8 cellular contexts compared by ENCODE assay signal in the genomic region with DNA sequence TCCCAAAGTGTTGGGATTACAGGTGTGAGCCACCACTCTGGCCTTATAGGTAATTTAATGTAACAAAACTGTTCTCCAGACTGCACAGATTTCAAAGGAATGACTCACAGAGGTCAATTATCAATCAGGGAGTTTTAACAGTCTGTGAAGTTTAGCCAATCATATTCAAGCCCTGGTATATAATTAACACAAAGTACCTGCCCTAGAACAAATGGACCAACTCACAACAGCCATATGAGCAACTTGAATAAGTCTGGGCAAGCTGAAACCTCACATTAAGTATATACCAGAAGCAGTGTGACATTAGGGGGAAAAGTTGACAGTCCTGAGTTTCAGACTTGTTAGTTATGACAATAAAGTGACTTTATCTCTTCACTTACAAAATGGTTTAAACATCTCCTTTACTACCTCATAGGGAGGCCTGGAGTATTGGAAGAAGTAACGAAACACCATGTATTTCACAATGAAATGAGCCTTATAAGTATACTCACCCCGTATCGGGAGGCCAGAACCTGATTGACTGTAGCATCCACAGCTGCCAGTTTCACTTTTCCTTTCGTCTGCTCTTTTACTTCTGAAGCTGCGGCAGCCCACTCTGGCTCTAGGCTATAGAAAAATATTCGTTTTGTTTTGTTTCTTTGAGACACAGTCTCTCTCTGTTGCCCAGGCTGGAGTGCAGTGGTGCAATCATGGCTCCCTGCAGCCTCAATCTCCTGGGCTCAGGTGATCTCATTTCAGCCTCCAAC. TPM values are rescaled to one million over a fixed set of nuclear protein-coding genes. Genes with fewer than 3 reads are reported as not detected.
DNase-seq lines count a peak whose midpoint lies in the region; ATAC-seq and TF ChIP-seq lines count a peak whose summit lies in the region.

No MANE protein-coding gene starts in this region.

- H3K27me3 Mint-ChIP-seq in MCF 10A (ENCODE audit: insufficient read depth, unreplicated experiment), result no peaks in the 10 kb centered on the region

- no peak for TF ChIP-seq POLR2A in suprapubic skin (IDR thresholded peaks at IDR 0.05)

- H3K36me3 Mint-ChIP-seq in MCF 10A (ENCODE audit: insufficient read depth, unreplicated experiment), result peaks cover 89% of the 10 kb centered on the region

- DNase-seq in left lung, result no peak
- no peak for DNase-seq in suprapubic skin (ENCODE audit: low spot score in 2 of 2)
- DNase-seq in MCF 10A (ENCODE audit: unreplicated experiment), result no peak
- DNase-seq in KBM-7, result no peak

- no peak overlapping the region for H3K27ac Mint-ChIP-seq in MCF 10A (ENCODE audit: low read depth, unreplicated experiment)

- WGBS in suprapubic skin, result 80% methylated on average over 6 of the region's 6 CpGs

- H3K36me3 ChIP-seq in left lung, result peaks cover 0 to 100% of the 10 kb centered on the region in 2 donors
- H3K36me3 ChIP-seq in suprapubic skin, result peaks cover 93% of the 10 kb centered on the region

- in situ Hi-C loops in KBM-7 (cut with MboI; ENCODE audit: low pct_unique_long_range_greater_than_20kb, low sequenced_read_pairs), result no loop called here

- intact Hi-C loops in left lung (cut with DNase I) (no loop called here), MCF 10A (cut with micrococcal nuclease) (no loop called here)

- H3K27ac ChIP-seq in left lung, result no peak overlapping the region
- H3K27ac ChIP-seq in suprapubic skin, result no peak overlapping the region

- H3K4me1 ChIP-seq in left lung (peaks cover 0 to 2% of the 10 kb centered on the region in 2 donors), suprapubic skin (no peaks in the 10 kb centered on the region)

- H3K4me3 Mint-ChIP-seq in MCF 10A (ENCODE audit: unreplicated experiment), result no peak overlapping the region

- POLR2A ChIA-PET in MCF 10A (lab: Yijun Ruan, JAX), result no interaction called here

- H3K9me3 ChIP-seq in left lung (no peaks in the 10 kb centered on the region), suprapubic skin (no peaks in the 10 kb centered on the region)

- no peaks in the 10 kb centered on the region for H3K4me1 Mint-ChIP-seq in MCF 10A (ENCODE audit: insufficient read depth, unreplicated experiment)

- H3K27me3 ChIP-seq in left lung, result no peaks in the 10 kb centered on the region
- no peaks in the 10 kb centered on the region for H3K27me3 ChIP-seq in suprapubic skin

- ATAC-seq in GM18517 (IDR thresholded peaks at IDR 0.05; ENCODE audit: unreplicated experiment) (peak; percentile 94), GM21423 (IDR thresholded peaks at IDR 0.05; ENCODE audit: unreplicated experiment) (peak; percentile 78), HG03460 (IDR thresholded peaks at IDR 0.05; ENCODE audit: unreplicated experiment) (peak; percentile 85), left lung (peak; percentile 5), esophagus mucosa (no peak)

- BruUV-seq in MCF 10A (replicated peaks; lab: Mats Ljungman, UMichigan), result no TSS peak

- no peak for TF ChIP-seq EP300 in suprapubic skin (IDR thresholded peaks at IDR 0.05)

- CTCF ChIA-PET in MCF 10A (lab: Yijun Ruan, JAX), result interaction anchor here (1.7 kb wide), 1 partner anchor 334 kb away, joined by 3 read pairs; no protein-coding TSS in a partner anchor

- H3K4me3 ChIP-seq in left lung, result no peak overlapping the region
- no peak overlapping the region for H3K4me3 ChIP-seq in suprapubic skin

- no peak for TF ChIP-seq CTCF in left lung (IDR thresholded peaks at IDR 0.05)
- no peak for TF ChIP-seq CTCF in suprapubic skin (IDR thresholded peaks at IDR 0.05)
- no peak for TF ChIP-seq CTCF in MCF 10A (IDR thresholded peaks at IDR 0.05; ENCODE audit: unreplicated experiment)

- no peaks in the 10 kb centered on the region for H3K9me3 Mint-ChIP-seq in MCF 10A (ENCODE audit: unreplicated experiment)

RNA-seq across cellular contexts. Expression of a gene that starts 22.2 kb away (rescaled TPM):
- total RNA-seq in left lung (100 to 1,000 TPM; 239 to 341 TPM), suprapubic skin (10 to 100 TPM; 40.2 to 77.5 (median 63.1) TPM), esophagus mucosa (90.4 TPM), MCF 10A (2022) (254 and 339 TPM in 2 replicates)
